9 cellular contexts compared by ENCODE assay signal in the genomic region with DNA sequence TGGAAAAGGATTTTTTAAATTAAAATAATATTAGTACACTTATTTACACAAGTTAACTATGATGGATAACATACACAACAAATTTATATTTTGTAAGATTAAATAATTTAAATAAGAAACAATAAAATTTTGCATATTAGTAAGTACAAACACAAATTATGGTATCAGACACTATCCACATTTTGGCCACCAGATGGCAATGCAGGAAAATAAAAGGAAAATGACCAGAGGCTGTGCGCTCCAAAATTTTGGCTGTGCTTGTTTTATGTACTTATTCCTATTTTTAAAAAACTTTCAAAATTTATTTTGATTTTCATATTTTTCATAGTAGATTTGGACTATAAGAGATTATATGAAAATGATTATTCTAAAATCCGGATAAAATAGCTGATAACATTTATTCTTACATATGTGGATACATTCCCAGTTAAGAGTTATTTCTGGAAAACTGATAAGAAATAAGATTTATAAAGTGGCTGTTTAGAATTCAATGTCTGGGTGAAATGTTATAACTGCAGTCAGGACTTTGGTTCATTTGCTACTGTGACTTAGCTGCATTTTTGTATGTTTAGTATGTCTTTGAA.
DNase-seq lines count a peak whose midpoint lies in the region; ATAC-seq and TF ChIP-seq lines count a peak whose summit lies in the region.
"Had no signal": no experiment of that assay in that cellular context is flagged by ENCODE, and none has a peak within 500 bp of the region (broad histone marks: within the 10 kb centered on the region; RNA-seq: fewer than 3 reads in every experiment).

No MANE protein-coding gene starts in this region.

- TF ChIP-seq POLR2A in NB4 (IDR thresholded peaks at IDR 0.05; ENCODE audit: extremely low read depth, insufficient read length) (no peak), prostate gland (IDR thresholded peaks at IDR 0.05) (no peak)

- WGBS in GM23248 (ENCODE audit: low coverage in 1 of 2, low lambda C conversion rate in 2 of 2, missing lambda C conversion rate in 2 of 2), 2 experiments: 5 to 8% methylated on average over 2 of the region's 2 CpGs
- WGBS in prostate gland: 13% methylated on average over 2 of the region's 2 CpGs

- H3K27ac ChIP-seq in DOHH2 (ENCODE audit: low read depth, low read length) (no peak overlapping the region), GM23248 (no peak overlapping the region), prostate gland (no peak overlapping the region)

- H3K4me1 ChIP-seq in DOHH2 (ENCODE audit: control insufficient read depth, low read length) (no peaks in the 10 kb centered on the region), GM23248 (ENCODE audit: insufficient read depth) (peaks cover 17% of the 10 kb centered on the region), prostate gland (replicated peaks) (no peaks in the 10 kb centered on the region)

- in situ Hi-C loops in GM23248 (cut with MboI) (loop anchor here (10.0 to 25.0 kb wide), 3 partner anchors 443 to 693 kb away; no protein-coding TSS in a partner anchor), SK-MEL-5 (cut with HindIII; ENCODE audit: low pct_unique_long_range_greater_than_20kb, low sequenced_read_pairs) (no loop called here)

- TF ChIP-seq CTCF in DOHH2 (IDR thresholded peaks at IDR 0.05; ENCODE audit: low read depth, low read length, poor library complexity, severe bottlenecking) (peak; percentile 36), NB4 (IDR thresholded peaks at IDR 0.05; ENCODE audit: low read depth, low read length) (peak; percentile 47), prostate gland (IDR thresholded peaks at IDR 0.05) (peak; percentile 51 to 76 (median 71))

- peak; percentile 72 for DNase-seq in GM23248
- peak; percentile 66 for DNase-seq in NB4 (ENCODE audit: low read depth)
- peak; percentile 75 for DNase-seq in SK-MEL-5 (ENCODE audit: low read depth, low spot score)
- DNase-seq in fibroblast of peridontal ligament (ENCODE audit: extremely low read depth): peak; percentile 84
- DNase-seq in prostate gland (ENCODE audit: low spot score): peak; percentile 40
- no peak for DNase-seq in activated naive CD4-positive, alpha-beta T cell treated with anti-CD3 and anti-CD28 coated beads, Interleukin-2, amount 50 U/mL, for 16 hours

- H2AFZ ChIP-seq in GM23248: no peak overlapping the region

- intact Hi-C loops in prostate gland (cut with DNase I): loop anchor here (5.0 to 10.0 kb wide), 4 partner anchors 190 to 680 kb away; no protein-coding TSS in a partner anchor

- H3K4me2 ChIP-seq in DOHH2 (ENCODE audit: low read length) (no peak overlapping the region), GM23248 (ENCODE audit: unreplicated experiment) (no peak overlapping the region)

- no peaks in the 10 kb centered on the region for H3F3A ChIP-seq in DOHH2 (ENCODE audit: control insufficient read depth, insufficient read depth)
- H3F3A ChIP-seq in GM23248 (ENCODE audit: insufficient read depth): peaks cover 9% of the 10 kb centered on the region

- H3K9me3 ChIP-seq in DOHH2 (ENCODE audit: control insufficient read depth, insufficient read depth, low read length) (no peaks in the 10 kb centered on the region), GM23248 (ENCODE audit: low read depth) (no peaks in the 10 kb centered on the region), prostate gland (no peaks in the 10 kb centered on the region)

- ATAC-seq in GM19023 (IDR thresholded peaks at IDR 0.05; ENCODE audit: unreplicated experiment): no peak
- ATAC-seq: naive thymus-derived CD4-positive, alpha-beta T cell had no signal

- no peaks in the 10 kb centered on the region; the same call in 1 of the 2 replicates for H3K27me3 ChIP-seq in DOHH2 (ENCODE audit: control insufficient read depth, low read length)
- H3K27me3 ChIP-seq in GM23248 (replicated peaks; ENCODE audit: insufficient read depth): no peaks in the 10 kb centered on the region
- H3K27me3 ChIP-seq in prostate gland (replicated peaks; ENCODE audit: insufficient read depth): no peaks in the 10 kb centered on the region

- H3K9me2 ChIP-seq in DOHH2 (replicated peaks; ENCODE audit: control insufficient read depth, low read length): no peaks in the 10 kb centered on the region
- no peaks in the 10 kb centered on the region for H3K9me2 ChIP-seq in GM23248 (ENCODE audit: insufficient read depth)

- H4K20me1 ChIP-seq in DOHH2 (ENCODE audit: control insufficient read depth, insufficient read depth, low read depth, low read length) (no peaks in the 10 kb centered on the region), GM23248 (ENCODE audit: insufficient read depth) (no peaks in the 10 kb centered on the region)

- H3K79me2 ChIP-seq in DOHH2 (ENCODE audit: control insufficient read depth, low read length): no peaks in the 10 kb centered on the region
- H3K79me2 ChIP-seq in GM23248 (ENCODE audit: insufficient read depth): no peaks in the 10 kb centered on the region

- H3K36me3 ChIP-seq in DOHH2 (ENCODE audit: control insufficient read depth, low read length) (no peaks in the 10 kb centered on the region), GM23248 (ENCODE audit: low read depth) (no peaks in the 10 kb centered on the region), prostate gland (no peaks in the 10 kb centered on the region)

- no peak overlapping the region for H3K4me3 ChIP-seq in DOHH2 (ENCODE audit: low read length)
- no peak overlapping the region for H3K4me3 ChIP-seq in GM23248
- H3K4me3 ChIP-seq in NB4 (ENCODE audit: low read depth, low read length): no peak overlapping the region
- H3K4me3 ChIP-seq in prostate gland: no peak overlapping the region

- no peak overlapping the region for H3K9ac ChIP-seq in GM23248
